ENCODE assay signal across 1 cellular context in genomic region chr1:145972580-145972979, GRCh38.
A peak's percentile ranks its signal among the peaks of the same experiment; 100 is the strongest.
TF ChIP-seq lines count a peak whose summit lies in the region.

No MANE protein-coding gene starts in this region.

TF ChIP-seq in HepG2, 621 proteins besides CTCF, POLR2A, EP300 and RAD21 (continued from another document):
- TF ChIP-seq AHDC1 (CRISPR knock-in tag; IDR thresholded peaks at IDR 0.05; ENCODE audit: borderline replicate concordance), result peak; percentile 81
- TF ChIP-seq CEBPB (IDR thresholded peaks at IDR 0.05; ENCODE audit: borderline replicate concordance, low read depth, low read length), result peak; percentile 97
- TF ChIP-seq ZNF574 (CRISPR knock-in tag; IDR thresholded peaks at IDR 0.05), result peak; percentile 44; the same call in 1 of the 2 replicates
- TF ChIP-seq ARID3A (IDR thresholded peaks at IDR 0.05; ENCODE audit: low read depth, low read length), result peak; percentile 21; the same call in 1 of the 2 replicates
- TF ChIP-seq SOX6 (IDR thresholded peaks at IDR 0.05), result no peak
- peak; percentile 80 for TF ChIP-seq SOX6 (CRISPR knock-in tag; IDR thresholded peaks at IDR 0.05)
- peak; percentile 11; the same call in 1 of the 2 replicates for TF ChIP-seq ZNF281 (CRISPR knock-in tag; IDR thresholded peaks at IDR 0.05; ENCODE audit: borderline replicate concordance)
- TF ChIP-seq ATF4 (CRISPR knock-in tag; IDR thresholded peaks at IDR 0.05), result peak in 1 of 2 experiments; percentile 87; a peak in 2 of 4 replicates
- no peak for TF ChIP-seq SOX13 (IDR thresholded peaks at IDR 0.05)
- TF ChIP-seq SOX13 (CRISPR knock-in tag; conservative IDR thresholded peaks at IDR 0.05 in 1 of 2, IDR thresholded peaks at IDR 0.05 in 1 of 2), result peak in 1 of 2 experiments; percentile 73; a peak in 1 of 4 replicates
- no peak for TF ChIP-seq RELA (CRISPR knock-in tag; IDR thresholded peaks at IDR 0.05)
- TF ChIP-seq ZHX1 (CRISPR knock-in tag; IDR thresholded peaks at IDR 0.05; ENCODE audit: low read depth), result no peak
- peak; percentile 39 for TF ChIP-seq SMC3 (IDR thresholded peaks at IDR 0.05; ENCODE audit: low read length)
- TF ChIP-seq FOXO1 (CRISPR knock-in tag; IDR thresholded peaks at IDR 0.05), result peak; percentile 60
- no peak for TF ChIP-seq MAZ (IDR thresholded peaks at IDR 0.05; ENCODE audit: borderline replicate concordance, low read depth, low read length)
- no peak for TF ChIP-seq MAZ (CRISPR knock-in tag; IDR thresholded peaks at IDR 0.05; ENCODE audit: low read depth)
- TF ChIP-seq CEBPG (CRISPR knock-in tag; IDR thresholded peaks at IDR 0.05), result peak; percentile 93
- no peak for TF ChIP-seq NFKB2 (CRISPR knock-in tag; IDR thresholded peaks at IDR 0.05; ENCODE audit: borderline replicate concordance)
- TF ChIP-seq ZNF644 (CRISPR knock-in tag; IDR thresholded peaks at IDR 0.05; ENCODE audit: low read depth), result peak; percentile 88
- TF ChIP-seq RFXAP (CRISPR knock-in tag; IDR thresholded peaks at IDR 0.05; ENCODE audit: borderline replicate concordance), result no peak
